31 cellular contexts compared by ENCODE assay signal in the genomic region with DNA sequence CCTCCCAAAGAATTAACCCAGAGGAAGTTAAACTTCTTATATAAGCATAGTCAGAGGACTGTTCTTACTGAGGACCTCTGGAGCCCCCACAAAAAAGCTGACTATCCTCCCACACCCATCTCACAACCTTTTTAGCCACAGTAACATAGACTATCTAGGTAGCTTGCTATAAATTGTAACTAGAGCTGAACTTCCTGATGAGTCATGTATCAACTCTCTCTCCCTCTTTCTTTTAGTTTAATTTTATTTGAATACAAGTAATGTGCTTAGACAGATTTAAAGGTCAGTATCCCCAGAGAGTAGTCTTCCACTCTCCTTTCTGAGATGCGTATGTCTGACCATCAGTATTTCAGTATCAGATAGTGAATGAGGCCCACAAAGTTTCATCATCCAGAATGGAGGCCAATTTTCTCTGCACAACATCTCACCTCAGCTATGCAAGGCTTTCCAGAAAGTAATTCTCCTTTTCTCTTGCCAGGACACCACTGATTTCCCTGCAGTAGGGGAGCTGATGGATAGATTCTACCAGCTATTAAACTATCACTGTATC.
DNase-seq lines count a peak whose midpoint lies in the region; ATAC-seq, FAIRE-seq and TF ChIP-seq lines count a peak whose summit lies in the region.
"Had no signal": no experiment of that assay in that cellular context is flagged by ENCODE, and none has a peak within 500 bp of the region (broad histone marks: within the 10 kb centered on the region; RNA-seq: fewer than 3 reads in every experiment).

No MANE protein-coding gene starts in this region.

- no peak for TF ChIP-seq CTCF in pancreas (IDR thresholded peaks at IDR 0.05)

- H3K27me3 ChIP-seq in GM23248 (replicated peaks; ENCODE audit: insufficient read depth): no peaks in the 10 kb centered on the region
- H3K27me3 ChIP-seq in adipocyte (replicated peaks; ENCODE audit: control insufficient read depth, insufficient read depth, low read length): no peaks in the 10 kb centered on the region
- H3K27me3 ChIP-seq in pancreas: no peaks in the 10 kb centered on the region
- H3K27me3 ChIP-seq: breast epithelium, colonic mucosa, gastrocnemius medialis, suprapubic skin had no signal

- H3K4me3 ChIP-seq in GM23248 (no peak overlapping the region), adipocyte (ENCODE audit: low read length) (no peak overlapping the region), pancreas (no peak overlapping the region)
- H3K4me3 ChIP-seq: breast epithelium, colonic mucosa, gastrocnemius medialis, suprapubic skin had no signal

- DNase-seq in GM23248 (peak; percentile 33), adipocyte (ENCODE audit: low read depth) (peak; percentile 77), fibroblast of gingiva (ENCODE audit: low read depth) (peak; percentile 26), renal cortical epithelial cell (ENCODE audit: low read depth) (peak; percentile 27), pancreas (no peak), G401 (ENCODE audit: low spot score) (no peak), NCI-H1105 (lab: John Stamatoyannopoulos, UW) (no peak), GM19240 (ENCODE audit: insufficient read length, low spot score) (no peak)
- DNase-seq: activated CD4-positive, CD25-positive, alpha-beta regulatory T cell treated with anti-CD3 and anti-CD28 coated beads, Interleukin-2, amount 50 U/mL, for 72 hours; activated CD8-positive, alpha-beta memory T cell treated with anti-CD3 and anti-CD28 coated beads, Interleukin-2, amount 50 U/mL, for 48 hours; activated CD8-positive, alpha-beta T cell treated with anti-CD3 and anti-CD28 coated beads for 36 hours; activated naive CD4-positive, alpha-beta T cell treated with anti-CD3 and anti-CD28 coated beads, Interleukin-2, amount 10 ng/mL, durations not matched to agents 7 days and 5 days; amniotic stem cell; colonic mucosa; DMS79 treated with DMSO at 0.1 percent for 48 hours; effector memory CD8-positive, alpha-beta T cell; erythroblast; gastrocnemius medialis; mammary epithelial cell; NCI-H1092 treated with DMSO at 0.1 percent for 48 hours; NCI-H187 treated with DMSO at 0.1 percent for 48 hours; NCI-H2171 treated with DMSO at 0.1 percent for 48 hours; NCI-H524 treated with DMSO at 0.1 percent for 48 hours; retina; Right ventricle myocardium superior; small intestine; stimulated activated naive CD4-positive, alpha-beta T cell treated with Interleukin-2 at 50 U/mL for 16 hours had no signal

- no peaks in the 10 kb centered on the region for H3K36me3 ChIP-seq in GM23248 (ENCODE audit: low read depth)
- H3K36me3 ChIP-seq in adipocyte (ENCODE audit: control insufficient read depth, insufficient read depth, low read length, severe bottlenecking): no peaks in the 10 kb centered on the region
- H3K36me3 ChIP-seq in pancreas: no peaks in the 10 kb centered on the region
- H3K36me3 ChIP-seq: breast epithelium, colonic mucosa, gastrocnemius medialis, suprapubic skin had no signal

- H3F3A ChIP-seq in GM23248 (ENCODE audit: insufficient read depth): peaks cover 7% of the 10 kb centered on the region; the same call in 1 of the 2 replicates

- H3K4me1 ChIP-seq in GM23248 (ENCODE audit: insufficient read depth) (peaks cover 8% of the 10 kb centered on the region; the same call in 1 of the 2 replicates), adipocyte (ENCODE audit: control insufficient read depth, insufficient read depth, low read length) (peaks cover 6% of the 10 kb centered on the region), pancreas (no peaks in the 10 kb centered on the region)
- H3K4me1 ChIP-seq: breast epithelium, colonic mucosa, gastrocnemius medialis, suprapubic skin had no signal

- no peak for ATAC-seq in pancreas
- ATAC-seq: activated CD8-positive, alpha-beta T cell treated with anti-CD3 and anti-CD28 coated beads for 36 hours; effector memory CD8-positive, alpha-beta T cell; gastrocnemius medialis; Panc1 had no signal

- H3K9me3 ChIP-seq in GM23248 (ENCODE audit: low read depth) (no peaks in the 10 kb centered on the region), adipocyte (ENCODE audit: control insufficient read depth, low read length) (no peaks in the 10 kb centered on the region), pancreas (no peaks in the 10 kb centered on the region)
- H3K9me3 ChIP-seq: breast epithelium, colonic mucosa, gastrocnemius medialis, suprapubic skin had no signal

- H4K20me1 ChIP-seq in GM23248 (ENCODE audit: insufficient read depth): no peaks in the 10 kb centered on the region

- no peak overlapping the region for H2AFZ ChIP-seq in GM23248

- no peak overlapping the region for H3K4me2 ChIP-seq in GM23248 (ENCODE audit: unreplicated experiment)

- 79 to 95% methylated on average over 1 of the region's 1 CpG for WGBS in GM23248 (ENCODE audit: low coverage in 1 of 2, low lambda C conversion rate in 2 of 2, missing lambda C conversion rate in 2 of 2), 2 experiments
- 92 to 98% methylated on average over 1 of the region's 1 CpG for WGBS in pancreas, 2 donors

- intact Hi-C loops in pancreas (cut with DNase I): no loop called here

- no peak overlapping the region for H3K9ac ChIP-seq in GM23248
- H3K9ac ChIP-seq in adipocyte (ENCODE audit: low read length): no peak overlapping the region

- H3K9me2 ChIP-seq in GM23248 (ENCODE audit: insufficient read depth): no peaks in the 10 kb centered on the region

- in situ Hi-C loops in GM23248 (cut with MboI): loop anchor here (25.0 kb wide), 1 partner anchor 482 kb away; no protein-coding TSS in a partner anchor
- in situ Hi-C loops in G401 (cut with HindIII; ENCODE audit: low sequenced_read_pairs): no loop called here

- no peak for FAIRE-seq in pancreas (lab: Jason Lieb, UNC)
- FAIRE-seq: H54, small intestine had no signal

- no peak overlapping the region for H3K27ac ChIP-seq in GM23248
- H3K27ac ChIP-seq in pancreas: no peak overlapping the region
- H3K27ac ChIP-seq: breast epithelium, colonic mucosa, gastrocnemius medialis, suprapubic skin had no signal

- H3K79me2 ChIP-seq in GM23248 (ENCODE audit: insufficient read depth): no peaks in the 10 kb centered on the region

Comparison
In these comparisons a context has a peak if more than half of its experiments do, and no peak if none do; other contexts are left out.
1. DNase-seq: peak in GM23248 (single experiment), adipocyte (single experiment), fibroblast of gingiva (single experiment) and renal cortical epithelial cell (single experiment); none in pancreas (0 of 6), G401 (single experiment), NCI-H1105 (single experiment) and GM19240 (single experiment).